In the genomic region with DNA sequence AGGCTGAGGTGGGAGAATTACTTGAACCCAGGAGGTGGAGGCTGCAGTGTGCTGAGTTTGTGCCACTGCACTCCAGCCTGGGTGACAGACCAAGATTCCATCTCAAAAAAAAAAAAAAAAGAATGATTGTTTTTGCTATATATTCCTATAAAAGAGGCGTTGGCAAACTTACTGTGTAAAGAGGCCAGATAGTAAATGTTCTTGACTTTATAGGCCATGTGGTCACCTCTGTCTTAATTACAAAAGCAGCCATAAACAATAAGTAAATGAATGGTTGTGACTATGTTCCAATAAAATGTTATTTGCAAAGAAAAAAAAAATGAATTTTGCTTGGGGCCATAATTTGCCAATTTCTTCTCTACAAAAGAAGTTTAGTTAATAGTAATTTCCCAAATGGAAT, we compare ENCODE assay signal across 1 cellular context.
A peak's percentile ranks its signal among the peaks of the same experiment; 100 is the strongest.
TF ChIP-seq lines count a peak whose summit lies in the region.

No MANE protein-coding gene starts in this region.

TF ChIP-seq in HEK293, 187 proteins besides CTCF, POLR2A, EP300 and RAD21:
- TF ChIP-seq ZNF549 (tag by site-specific recombination; IDR thresholded peaks at IDR 0.05) = no peak
- TF ChIP-seq, protein P1, sequence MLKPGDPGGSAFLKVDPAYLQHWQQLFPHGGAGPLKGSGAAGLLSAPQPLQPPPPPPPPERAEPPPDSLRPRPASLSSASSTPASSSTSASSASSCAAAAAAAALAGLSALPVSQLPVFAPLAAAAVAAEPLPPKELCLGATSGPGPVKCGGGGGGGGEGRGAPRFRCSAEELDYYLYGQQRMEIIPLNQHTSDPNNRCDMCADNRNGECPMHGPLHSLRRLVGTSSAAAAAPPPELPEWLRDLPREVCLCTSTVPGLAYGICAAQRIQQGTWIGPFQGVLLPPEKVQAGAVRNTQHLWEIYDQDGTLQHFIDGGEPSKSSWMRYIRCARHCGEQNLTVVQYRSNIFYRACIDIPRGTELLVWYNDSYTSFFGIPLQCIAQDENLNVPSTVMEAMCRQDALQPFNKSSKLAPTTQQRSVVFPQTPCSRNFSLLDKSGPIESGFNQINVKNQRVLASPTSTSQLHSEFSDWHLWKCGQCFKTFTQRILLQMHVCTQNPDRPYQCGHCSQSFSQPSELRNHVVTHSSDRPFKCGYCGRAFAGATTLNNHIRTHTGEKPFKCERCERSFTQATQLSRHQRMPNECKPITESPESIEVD (tag by site-specific recombination; IDR thresholded peaks at IDR 0.05) = 0 out of 2 replicates have a peak, but pooled peaks have one; percentile 5
TF ChIP-seq in HEK293: peak in this region for 1.
